ENCODE assay signal across 1 cellular context in genomic region chr13:54445865-54446264, GRCh38.
TF ChIP-seq lines count a peak whose summit lies in the region.

No MANE protein-coding gene starts in this region.

TF ChIP-seq in HepG2, 621 proteins besides CTCF, POLR2A, EP300 and RAD21:
- no peak for TF ChIP-seq ZMAT5 (CRISPR knock-in tag; IDR thresholded peaks at IDR 0.05; ENCODE audit: borderline replicate concordance, low read depth)
- no peak for TF ChIP-seq PLSCR1 (CRISPR knock-in tag; IDR thresholded peaks at IDR 0.05; ENCODE audit: borderline replicate concordance)
- TF ChIP-seq HIVEP1 (CRISPR knock-in tag; IDR thresholded peaks at IDR 0.05), result no peak
- TF ChIP-seq GPBP1L1 (CRISPR knock-in tag; IDR thresholded peaks at IDR 0.05), result no peak
- peak; percentile 60; the same call in 1 of the 2 replicates for TF ChIP-seq MAFF (IDR thresholded peaks at IDR 0.05; ENCODE audit: low read depth, low read length)
- TF ChIP-seq, protein P1, sequence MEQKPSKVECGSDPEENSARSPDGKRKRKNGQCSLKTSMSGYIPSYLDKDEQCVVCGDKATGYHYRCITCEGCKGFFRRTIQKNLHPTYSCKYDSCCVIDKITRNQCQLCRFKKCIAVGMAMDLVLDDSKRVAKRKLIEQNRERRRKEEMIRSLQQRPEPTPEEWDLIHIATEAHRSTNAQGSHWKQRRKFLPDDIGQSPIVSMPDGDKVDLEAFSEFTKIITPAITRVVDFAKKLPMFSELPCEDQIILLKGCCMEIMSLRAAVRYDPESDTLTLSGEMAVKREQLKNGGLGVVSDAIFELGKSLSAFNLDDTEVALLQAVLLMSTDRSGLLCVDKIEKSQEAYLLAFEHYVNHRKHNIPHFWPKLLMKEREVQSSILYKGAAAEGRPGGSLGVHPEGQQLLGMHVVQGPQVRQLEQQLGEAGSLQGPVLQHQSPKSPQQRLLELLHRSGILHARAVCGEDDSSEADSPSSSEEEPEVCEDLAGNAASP (CRISPR knock-in tag; IDR thresholded peaks at IDR 0.05; ENCODE audit: borderline replicate concordance), result no peak
- TF ChIP-seq NFATC3 (CRISPR knock-in tag; IDR thresholded peaks at IDR 0.05), result no peak
- no peak for TF ChIP-seq BORCS8-MEF2B (CRISPR knock-in tag; IDR thresholded peaks at IDR 0.05)
- TF ChIP-seq, protein P2, sequence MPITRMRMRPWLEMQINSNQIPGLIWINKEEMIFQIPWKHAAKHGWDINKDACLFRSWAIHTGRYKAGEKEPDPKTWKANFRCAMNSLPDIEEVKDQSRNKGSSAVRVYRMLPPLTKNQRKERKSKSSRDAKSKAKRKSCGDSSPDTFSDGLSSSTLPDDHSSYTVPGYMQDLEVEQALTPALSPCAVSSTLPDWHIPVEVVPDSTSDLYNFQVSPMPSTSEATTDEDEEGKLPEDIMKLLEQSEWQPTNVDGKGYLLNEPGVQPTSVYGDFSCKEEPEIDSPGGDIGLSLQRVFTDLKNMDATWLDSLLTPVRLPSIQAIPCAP (CRISPR knock-in tag; IDR thresholded peaks at IDR 0.05; ENCODE audit: low read depth), result no peak
- TF ChIP-seq, protein P3, sequence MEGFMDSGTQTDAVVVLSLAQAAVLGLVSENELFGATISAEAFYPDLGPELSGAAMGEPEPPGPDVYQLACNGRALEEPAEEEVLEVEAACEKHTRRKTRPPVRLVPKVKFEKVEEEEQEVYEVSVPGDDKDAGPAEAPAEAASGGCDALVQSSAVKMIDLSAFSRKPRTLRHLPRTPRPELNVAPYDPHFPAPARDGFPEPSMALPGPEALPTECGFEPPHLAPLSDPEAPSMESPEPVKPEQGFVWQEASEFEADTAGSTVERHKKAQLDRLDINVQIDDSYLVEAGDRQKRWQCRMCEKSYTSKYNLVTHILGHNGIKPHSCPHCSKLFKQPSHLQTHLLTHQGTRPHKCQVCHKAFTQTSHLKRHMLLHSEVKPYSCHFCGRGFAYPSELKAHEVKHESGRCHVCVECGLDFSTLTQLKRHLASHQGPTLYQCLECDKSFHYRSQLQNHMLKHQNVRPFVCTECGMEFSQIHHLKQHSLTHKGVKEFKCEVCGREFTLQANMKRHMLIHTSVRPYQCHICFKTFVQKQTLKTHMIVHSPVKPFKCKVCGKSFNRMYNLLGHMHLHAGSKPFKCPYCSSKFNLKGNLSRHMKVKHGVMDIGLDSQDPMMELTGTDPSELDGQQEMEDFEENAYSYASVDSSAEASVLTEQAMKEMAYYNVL (CRISPR knock-in tag; IDR thresholded peaks at IDR 0.05; ENCODE audit: borderline replicate concordance), result no peak
- TF ChIP-seq SRF (IDR thresholded peaks at IDR 0.05; ENCODE audit: low read depth, low read length), result no peak
- no peak for TF ChIP-seq PHF5A (CRISPR knock-in tag; IDR thresholded peaks at IDR 0.05; ENCODE audit: low read depth, unreplicated experiment)
- no peak for TF ChIP-seq KDM5A (IDR thresholded peaks at IDR 0.05; ENCODE audit: borderline replicate concordance, low read length)
- no peak for TF ChIP-seq MTF1 (CRISPR knock-in tag; IDR thresholded peaks at IDR 0.05)
- TF ChIP-seq MAFK (conservative IDR thresholded peaks at IDR 0.05 in 1 of 2, IDR thresholded peaks at IDR 0.05 in 1 of 2; ENCODE audit: low read length in 2 of 2), result peak; percentile 47 to 81; a peak in 3 of 4 replicates
- TF ChIP-seq SP1 (IDR thresholded peaks at IDR 0.05), result no peak
- no peak for TF ChIP-seq SP1 (CRISPR knock-in tag; IDR thresholded peaks at IDR 0.05)
